ENCODE assay signal across 8 cellular contexts in the genomic region with DNA sequence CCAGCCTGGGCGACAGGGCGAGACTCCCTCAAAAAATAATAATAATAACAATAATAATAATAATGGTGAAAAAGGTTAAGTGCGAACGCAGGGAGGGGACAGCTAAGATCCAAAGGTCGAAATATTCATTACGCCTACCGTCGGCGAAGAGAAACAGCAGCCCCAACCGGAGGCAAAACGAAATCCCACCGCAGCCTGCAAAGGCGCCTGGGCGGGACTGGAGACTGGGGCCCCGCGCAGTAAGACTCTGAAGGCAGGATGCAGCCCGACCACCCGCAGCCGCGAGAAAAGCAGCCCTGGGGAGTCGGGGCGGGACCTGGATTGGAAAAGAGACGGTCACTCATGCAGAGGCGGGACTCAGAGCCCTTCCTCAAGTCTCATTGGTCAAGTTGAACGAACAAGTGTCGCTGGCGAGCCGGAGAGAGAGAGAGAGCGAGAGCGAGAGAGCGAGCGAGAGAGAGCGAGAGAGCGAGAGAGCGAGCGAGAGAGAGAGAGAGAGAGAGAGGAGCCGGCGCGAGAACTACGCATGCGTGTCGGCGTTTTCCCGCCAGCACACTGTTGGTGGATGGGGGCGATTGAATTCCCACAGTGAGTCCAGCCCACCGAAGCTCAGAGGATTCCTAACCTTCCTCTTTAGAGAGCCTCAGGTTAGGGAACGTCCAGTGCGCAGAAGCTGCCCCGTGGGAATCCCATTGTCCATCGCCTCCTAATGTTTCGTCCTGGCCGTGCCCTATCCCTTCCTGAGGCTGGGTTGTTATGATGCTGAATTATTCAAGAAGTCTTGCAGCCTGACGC. TPM values are rescaled to one million over a fixed set of nuclear protein-coding genes. Genes with fewer than 3 reads are reported as not detected.
DNase-seq lines count a peak whose midpoint lies in the region; ATAC-seq and TF ChIP-seq lines count a peak whose summit lies in the region.

No MANE protein-coding gene starts in this region.

- peak; percentile 56 for TF ChIP-seq CTCF in IMR-90 (conservative IDR thresholded peaks at IDR 0.05; ENCODE audit: low read depth, low read length)
- TF ChIP-seq CTCF in OCI-LY7 (conservative IDR thresholded peaks at IDR 0.05; ENCODE audit: low read length): peak; percentile 63
- peak; percentile 14 for TF ChIP-seq CTCF in epithelial cell of proximal tubule (conservative IDR thresholded peaks at IDR 0.05; ENCODE audit: low read depth, low read length)

- H3K4me3 ChIP-seq in IMR-90 (ENCODE audit: insufficient read depth, low read depth, low read length) (peak overlapping the region; percentile 53), OCI-LY7 (ENCODE audit: low read depth, low read length, poor library complexity, severe bottlenecking) (peak overlapping the region; percentile 81), epithelial cell of proximal tubule (ENCODE audit: low read depth, low read length) (peak overlapping the region; percentile 78), mucosa of rectum (ENCODE audit: low read length in 2 of 2) (peak overlapping the region; percentile 83 to 95)

- peak overlapping the region; percentile 30 for H3K18ac ChIP-seq in IMR-90 (ENCODE audit: low read depth, low read length)

- H4K20me1 ChIP-seq in IMR-90 (ENCODE audit: insufficient read depth, low read length) (no peaks in the 10 kb centered on the region), OCI-LY7 (ENCODE audit: insufficient read depth, low read length) (no peaks in the 10 kb centered on the region)

- ATAC-seq in GM21529 (IDR thresholded peaks at IDR 0.05; ENCODE audit: unreplicated experiment) (peak; percentile 84), IMR-90 (ENCODE audit: low read depth) (peak; percentile 95)

- H3K23ac ChIP-seq in IMR-90 (ENCODE audit: low read depth, low read length): peak overlapping the region; percentile 90

- WGBS in IMR-90 (ENCODE audit: extremely low coverage in 2 of 2, insufficient read length in 1 of 2), 2 experiments: 0% methylated on average over 24 of the region's 53 CpGs; no CpG with 5 or more reads in 1 of the 2 experiments

- peaks cover 4 to 37% of the 10 kb centered on the region in 2 experiments; a peak in 3 of 4 replicates for H3K79me1 ChIP-seq in IMR-90 (ENCODE audit: low read depth in 1 of 2, low read length in 2 of 2)

- H3K9me3 ChIP-seq in IMR-90 (ENCODE audit: control insufficient read depth, insufficient read depth, low read length): no peaks in the 10 kb centered on the region
- no peaks in the 10 kb centered on the region for H3K9me3 ChIP-seq in OCI-LY7 (ENCODE audit: low read length)
- H3K9me3 ChIP-seq in mucosa of rectum (ENCODE audit: control insufficient read depth in 2 of 2, low read length in 2 of 2): no peaks in the 10 kb centered on the region

- POLR2A ChIA-PET in IMR-90 (lab: Charles Lee; ENCODE audit: unreplicated experiment): interaction anchor here (0.5 to 0.6 kb wide), 2 partner anchors 11 to 79 kb away, joined by 5 to 6 read pairs; a partner anchor contains a TSS
- POLR2A ChIA-PET in OCI-LY7 (lab: Charles Lee): interaction anchor here (0.7 to 1.2 kb wide), 5 partner anchors 20 to 204 kb away, joined by 3 to 4 read pairs (median 3); a partner anchor contains a TSS

- peak overlapping the region; percentile 92 for H4K91ac ChIP-seq in IMR-90 (ENCODE audit: insufficient read depth, low read depth, low read length)

- intact Hi-C loops in IMR-90 (cut with micrococcal nuclease) (loop anchor here (1.0 kb wide), 1 partner anchor 37 kb away; a partner anchor contains a TSS), OCI-LY7 (cut with micrococcal nuclease; ENCODE audit: unreplicated experiment) (loop anchor here (1.0 kb wide), 3 partner anchors 18 to 68 kb away; a partner anchor contains a TSS)

- H3K56ac ChIP-seq in IMR-90 (ENCODE audit: extremely low read depth, insufficient read depth, low read length): peak overlapping the region; percentile 87

- peaks cover 6% of the 10 kb centered on the region for H3K9me1 ChIP-seq in IMR-90 (ENCODE audit: insufficient read depth, low read length)

- H2BK20ac ChIP-seq in IMR-90 (ENCODE audit: low read depth, low read length): peak overlapping the region; percentile 70

- peak; percentile 32 for TF ChIP-seq RAD21 in IMR-90 (IDR thresholded peaks at IDR 0.05; ENCODE audit: low read length)

- H3K36me3 ChIP-seq in IMR-90 (ENCODE audit: control insufficient read depth, insufficient read depth, low read length): peaks cover 13% of the 10 kb centered on the region
- 0 out of 2 replicates have a peak, but pooled peaks cover 7% of the 10 kb centered on the region for H3K36me3 ChIP-seq in OCI-LY7 (ENCODE audit: insufficient read depth, low read length)
- no peaks in the 10 kb centered on the region for H3K36me3 ChIP-seq in mucosa of rectum (ENCODE audit: control insufficient read depth in 2 of 2, insufficient read depth in 2 of 2, low read length in 2 of 2)

- H2BK120ac ChIP-seq in IMR-90 (ENCODE audit: low read depth, low read length): peak overlapping the region; percentile 80

- BruUV-seq in IMR-90 (replicated peaks; lab: Mats Ljungman, UMichigan) (no TSS peak), OCI-LY7 (replicated peaks; lab: Mats Ljungman, UMichigan) (no TSS peak)

- H3K4me2 ChIP-seq in IMR-90 (ENCODE audit: low read depth, low read length) (peak overlapping the region; percentile 91), OCI-LY7 (ENCODE audit: low read length) (peak overlapping the region; percentile 96)

- H3K27ac ChIP-seq in IMR-90 (ENCODE audit: insufficient read depth, low read length): peak overlapping the region; percentile 80
- peak overlapping the region; percentile 82 for H3K27ac ChIP-seq in OCI-LY7 (ENCODE audit: low read depth, low read length, poor library complexity, severe bottlenecking)
- peak overlapping the region; percentile 90 to 92 for H3K27ac ChIP-seq in mucosa of rectum (ENCODE audit: low read depth in 2 of 2, low read length in 2 of 2)

- H3K27me3 ChIP-seq in IMR-90 (ENCODE audit: control insufficient read depth, insufficient read depth, low read length) (no peaks in the 10 kb centered on the region), mucosa of rectum (ENCODE audit: control insufficient read depth in 2 of 2, insufficient read depth in 2 of 2, low read length in 2 of 2) (no peaks in the 10 kb centered on the region)

- peaks cover 6% of the 10 kb centered on the region; the same call in 1 of the 2 replicates for H3K4me1 ChIP-seq in IMR-90 (ENCODE audit: control insufficient read depth, insufficient read depth, low read length)
- peaks cover 38% of the 10 kb centered on the region for H3K4me1 ChIP-seq in OCI-LY7 (ENCODE audit: insufficient read depth, low read length, poor library complexity, severe bottlenecking)
- peaks cover 24 to 26% of the 10 kb centered on the region in 2 donors for H3K4me1 ChIP-seq in mucosa of rectum (ENCODE audit: control insufficient read depth in 2 of 2, insufficient read depth in 2 of 2, low read length in 2 of 2)

- H4K8ac ChIP-seq in IMR-90 (ENCODE audit: low read depth in 2 of 2, low read length in 2 of 2): peak overlapping the region; percentile 93 to 98

- in situ Hi-C loops in IMR-90 (cut with MboI; ENCODE audit: low sequenced_read_pairs): no loop called here

- DNase-seq in DMS53 (lab: John Stamatoyannopoulos, UW) (peak; percentile 99), IMR-90 (peak; percentile 100), OCI-LY7 (ENCODE audit: low spot score) (peak; percentile 100), activated T-cell treated with anti-CD3 and anti-CD28 coated beads for 4 hours (peak; percentile 82), epithelial cell of proximal tubule (ENCODE audit: low read depth) (peak; percentile 88)
- peak; percentile 75 to 82 for DNase-seq in stimulated activated CD8-positive, alpha-beta memory T cell treated with anti-CD3 and anti-CD28 coated beads, Interleukin-4, amount 100 ng/mL, for 4 hours (ENCODE audit: low read depth in 2 of 2, low spot score in 1 of 2)

- dilution Hi-C loops in IMR-90 (cut with HindIII; ENCODE audit: low sequenced_read_pairs, unreplicated experiment): no loop called here

- peak overlapping the region; percentile 96 for H2AK9ac ChIP-seq in IMR-90 (replicated peaks; ENCODE audit: low read depth, low read length, poor library complexity)

- CTCF ChIA-PET in IMR-90 (lab: Yijun Ruan, JAX): interaction anchor here (0.9 kb wide), 1 partner anchor 37 kb away, joined by 3 read pairs; no protein-coding TSS in a partner anchor
- CTCF ChIA-PET in OCI-LY7 (lab: Charles Lee; ENCODE audit: unreplicated experiment): interaction anchor here (0.5 to 0.8 kb wide), 2 partner anchors 280 to 1141 kb away, joined by 4 read pairs; no protein-coding TSS in a partner anchor

- H2BK15ac ChIP-seq in IMR-90 (ENCODE audit: low read depth, low read length): peak overlapping the region; percentile 95; the same call in 2 of the 3 replicates

- H3K79me2 ChIP-seq in OCI-LY7 (ENCODE audit: insufficient read depth, low read depth, low read length): peaks cover 16% of the 10 kb centered on the region; the same call in 1 of the 2 replicates

- H2AFZ ChIP-seq in IMR-90 (replicated peaks; ENCODE audit: low read length, poor library complexity): peak overlapping the region; percentile 96
- peak overlapping the region; percentile 47; the same call in 1 of the 2 replicates for H2AFZ ChIP-seq in OCI-LY7 (ENCODE audit: low read length)

- peak overlapping the region; percentile 41 for H4K5ac ChIP-seq in IMR-90 (ENCODE audit: low read depth, low read length)

- H3K9me2 ChIP-seq in OCI-LY7 (ENCODE audit: insufficient read depth, low read length): no peaks in the 10 kb centered on the region

- peak overlapping the region; percentile 87 for H2AK5ac ChIP-seq in IMR-90 (ENCODE audit: low read depth, low read length)

- H3K14ac ChIP-seq in IMR-90 (replicated peaks; ENCODE audit: low read depth, low read length): peak overlapping the region; percentile 92

- peak; percentile 91 for TF ChIP-seq POLR2A in IMR-90 (IDR thresholded peaks at IDR 0.05; ENCODE audit: low read depth, low read length)

- H3K4ac ChIP-seq in IMR-90 (ENCODE audit: low read depth, low read length): peak overlapping the region; percentile 96

- peak overlapping the region; percentile 77 for H2BK5ac ChIP-seq in IMR-90 (ENCODE audit: low read depth, low read length, poor library complexity, severe bottlenecking)

- H3K9ac ChIP-seq in IMR-90 (ENCODE audit: low read depth, low read length) (peak overlapping the region; percentile 68), mucosa of rectum (ENCODE audit: low read depth in 1 of 2, low read length in 2 of 2) (peak overlapping the region; percentile 81 to 84)

RNA-seq across cellular contexts. Expression of a gene that starts 10.7 kb away (rescaled TPM):
- total RNA-seq in IMR-90 (2012; rRNA removed): 1.4 TPM in 2 replicates
- polyA plus RNA-seq in IMR-90 (2012; rRNA removed): 23.8 and 27.9 TPM in 2 replicates
- 29.9 and 30.1 TPM in 2 replicates for polyA plus RNA-seq in IMR-90 (2012; cell fraction: cytosol; rRNA removed)
- 26.6 and 65.5 TPM in 2 replicates for polyA plus RNA-seq in IMR-90 (2012; cell fraction: nucleus; rRNA removed; ENCODE audit: low replicate concordance)
- total RNA-seq in OCI-LY7 (2014; rRNA removed; shearing (Covaris generic)): 6.6 and 9.1 TPM in 2 replicates
- total RNA-seq in OCI-LY7 (2022): 53.1 and 59.3 TPM in 2 replicates
- total RNA-seq in epithelial cell of proximal tubule: 10.8 and 15.9 TPM in 2 replicates

RNA-seq across cellular contexts. Expression of a gene that starts 17.6 kb away (rescaled TPM):
- total RNA-seq in IMR-90 (2012; rRNA removed) (29.2 and 30.5 TPM in 2 replicates), OCI-LY7 (2022) (66.0 and 74.7 TPM in 2 replicates), epithelial cell of proximal tubule (61.8 and 89.7 TPM in 2 replicates)
- polyA plus RNA-seq in IMR-90 (2012; rRNA removed): 118 and 144 TPM in 2 replicates
- 94.3 and 130 TPM in 2 replicates for polyA plus RNA-seq in IMR-90 (2012; cell fraction: cytosol; rRNA removed)
- polyA plus RNA-seq in IMR-90 (2012; cell fraction: nucleus; rRNA removed; ENCODE audit: low replicate concordance): 56.4 and 72.7 TPM in 2 replicates
- 45.4 and 58.3 TPM in 2 replicates for total RNA-seq in OCI-LY7 (2014; rRNA removed; shearing (Covaris generic))

RNA-seq across cellular contexts. Expression of a gene that starts 28.7 kb away (rescaled TPM):
- total RNA-seq in IMR-90 (2012; rRNA removed) (19.2 and 19.7 TPM in 2 replicates), OCI-LY7 (2022) (107 and 121 TPM in 2 replicates), epithelial cell of proximal tubule (20.7 and 43.7 TPM in 2 replicates)
- 53.0 and 61.2 TPM in 2 replicates for polyA plus RNA-seq in IMR-90 (2012; rRNA removed)
- polyA plus RNA-seq in IMR-90 (2012; cell fraction: cytosol; rRNA removed): 18.2 and 18.6 TPM in 2 replicates
- 460 and 576 TPM in 2 replicates for polyA plus RNA-seq in IMR-90 (2012; cell fraction: nucleus; rRNA removed; ENCODE audit: low replicate concordance)
- 59.8 and 96.7 TPM in 2 replicates for total RNA-seq in OCI-LY7 (2014; rRNA removed; shearing (Covaris generic))

RNA-seq across cellular contexts. Expression of a gene that starts 32.7 kb away (rescaled TPM):
- total RNA-seq in IMR-90 (2012; rRNA removed) (0.36 and 0.83 TPM in 2 replicates), OCI-LY7 (2022) (19.0 and 19.2 TPM in 2 replicates), epithelial cell of proximal tubule (0.72 and 8.1 TPM in 2 replicates)
- polyA plus RNA-seq in IMR-90 (2012; rRNA removed): 2.7 and 2.9 TPM in 2 replicates
- 0.88 and 1.4 TPM in 2 replicates for polyA plus RNA-seq in IMR-90 (2012; cell fraction: cytosol; rRNA removed)
- 20.7 and 30.0 TPM in 2 replicates for polyA plus RNA-seq in IMR-90 (2012; cell fraction: nucleus; rRNA removed; ENCODE audit: low replicate concordance)
- 4.9 and 6.7 TPM in 2 replicates for total RNA-seq in OCI-LY7 (2014; rRNA removed; shearing (Covaris generic))

RNA-seq across cellular contexts. Expression of a gene that starts 36.1 kb away (rescaled TPM):
- 51.4 and 67.2 TPM in 2 replicates for total RNA-seq in IMR-90 (2012; rRNA removed)
- 73.7 and 73.9 TPM in 2 replicates for polyA plus RNA-seq in IMR-90 (2012; rRNA removed)
- polyA plus RNA-seq in IMR-90 (2012; cell fraction: cytosol; rRNA removed): 58.0 and 97.7 TPM in 2 replicates
- 36.9 and 80.4 TPM in 2 replicates for polyA plus RNA-seq in IMR-90 (2012; cell fraction: nucleus; rRNA removed; ENCODE audit: low replicate concordance)
- 67.6 and 70.2 TPM in 2 replicates for total RNA-seq in OCI-LY7 (2014; rRNA removed; shearing (Covaris generic))
- 43.9 and 45.7 TPM in 2 replicates for total RNA-seq in OCI-LY7 (2022)
- total RNA-seq in epithelial cell of proximal tubule: 75.2 and 132 TPM in 2 replicates

Comparison
In these comparisons a context has a peak if more than half of its experiments do, and no peak if none do; other contexts are left out.
1. Peak in every context shown above with its lines: DNase-seq, ATAC-seq, H3K4me3 ChIP-seq and H3K27ac ChIP-seq.